In the genomic region with DNA sequence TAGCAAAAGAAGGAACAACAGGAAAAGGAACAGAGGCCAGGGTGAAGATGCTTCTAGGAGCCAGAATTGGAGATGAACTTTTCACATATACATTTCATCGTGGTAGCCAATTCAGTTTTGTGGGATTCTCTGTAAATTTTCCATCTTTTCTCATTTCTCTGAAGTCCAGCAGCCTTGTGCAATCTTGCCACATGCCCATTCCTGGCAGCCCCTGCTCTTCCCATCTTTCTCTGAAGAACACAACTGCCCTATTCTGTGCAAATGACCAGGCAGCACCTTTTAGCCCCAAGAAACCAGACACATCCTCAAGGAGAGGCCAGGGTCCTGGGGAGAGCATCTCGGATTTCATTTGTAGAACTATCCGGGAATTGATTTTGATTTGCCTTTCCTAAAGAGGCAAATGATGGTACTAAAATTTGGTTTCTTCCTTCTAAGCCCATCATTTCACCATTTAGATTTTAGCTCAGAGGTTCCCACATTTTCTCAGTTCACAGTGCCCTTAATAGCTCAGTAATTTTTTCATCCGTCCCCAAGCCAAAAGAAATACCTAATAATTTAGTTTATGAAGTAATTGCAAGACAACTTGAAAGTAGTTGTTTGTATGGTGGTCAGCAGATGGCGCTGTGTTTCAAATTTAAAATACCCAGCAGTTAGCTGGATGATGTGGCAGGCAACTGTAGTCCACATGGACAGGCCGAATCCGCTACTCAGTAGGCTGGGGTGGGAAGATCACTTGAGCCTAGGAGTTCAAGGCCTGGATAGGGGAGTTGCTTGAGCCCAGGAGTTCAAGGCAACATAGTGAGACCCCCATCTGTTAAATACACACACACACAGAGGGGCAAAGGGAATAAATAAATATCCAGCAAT, we compare ENCODE assay signal across 1 cellular context.
TF ChIP-seq lines count a peak whose summit lies in the region.

No MANE protein-coding gene starts in this region.

TF ChIP-seq in HepG2, 621 proteins besides CTCF, POLR2A, EP300 and RAD21 (continued from another document):
- TF ChIP-seq ARID3A (IDR thresholded peaks at IDR 0.05; ENCODE audit: low read depth, low read length), result 0 out of 2 replicates have a peak, but pooled peaks have one; percentile 12
- TF ChIP-seq ZNF441 (CRISPR knock-in tag; IDR thresholded peaks at IDR 0.05; ENCODE audit: borderline replicate concordance), result 0 out of 2 replicates have a peak, but pooled peaks have one; percentile 50
